ENCODE assay signal across 30 cellular contexts in genomic region chr18:42969366-42969765, GRCh38.
"Had no signal": no experiment of that assay in that cellular context is flagged by ENCODE, and none has a peak within 500 bp of the region (broad histone marks: within the 10 kb centered on the region; RNA-seq: fewer than 3 reads in every experiment).

No MANE protein-coding gene starts in this region.

- ATAC-seq: activated CD8-positive, alpha-beta T cell treated with anti-CD3 and anti-CD28 coated beads for 36 hours; activated naive CD4-positive, alpha-beta T cell treated with anti-CD3 and anti-CD28 coated beads, Interleukin-2, amount 50 U/mL, for 72 hours; activated T-cell treated with anti-CD3 and anti-CD28 coated beads, Interleukin-2, amount 50 U/mL, for 4 hours; activated T-cell treated with anti-CD3 and anti-CD28 coated beads, Interleukin-2, amount 50 U/mL, for 72 hours; activated T-helper 17 cell treated with anti-CD3 and anti-CD28 coated beads, Interleukin-2, amount 50 U/mL, for 72 hours; body of pancreas had no signal

- DNase-seq: activated B cell treated with CpG ODN at 0.5 μM for 24 hours; activated CD4-positive, alpha-beta memory T cell treated with anti-CD3 and anti-CD28 coated beads for 36 hours; activated CD4-positive, alpha-beta T cell treated with anti-CD3 and anti-CD28 coated beads for 4 hours; activated CD4-positive, alpha-beta T cell treated with anti-CD3 and anti-CD28 coated beads, Interleukin-2, amount 10 ng/mL, durations not matched to agents 24 days and 14 days; activated CD4-positive, alpha-beta T cell treated with anti-CD3 and anti-CD28 coated beads, Interleukin-2, amount 50 U/mL, for 1 hour; activated CD4-positive, alpha-beta T cell treated with anti-CD3 and anti-CD28 coated beads, Interleukin-2, amount 50 U/mL, for 4 hours; activated CD4-positive, CD25-positive, alpha-beta regulatory T cell treated with anti-CD3 and anti-CD28 coated beads, Interleukin-2, amount 50 U/mL, for 72 hours; activated CD8-positive, alpha-beta memory T cell treated with anti-CD3 and anti-CD28 coated beads, Interleukin-2, amount 50 U/mL, for 4 hours; activated CD8-positive, alpha-beta T cell treated with anti-CD3 and anti-CD28 coated beads for 36 hours; activated effector memory CD4-positive, alpha-beta T cell treated with anti-CD3 and anti-CD28 coated beads, Interleukin-2, amount 50 U/mL, for 16 hours; activated gamma-delta T cell treated with Interleukin-2 at 50 U/mL for 16 hours; activated naive CD4-positive, alpha-beta T cell; activated naive CD4-positive, alpha-beta T cell treated with anti-CD3 and anti-CD28 coated beads for 36 hours; activated naive CD4-positive, alpha-beta T cell treated with anti-CD3 and anti-CD28 coated beads, Interleukin-2, amount 50 U/mL, for 16 hours; activated naive CD8-positive, alpha-beta T cell treated with anti-CD3 and anti-CD28 coated beads for 36 hours; activated T-cell treated with anti-CD3 and anti-CD28 coated beads for 4 hours; activated T-cell treated with anti-CD3 and anti-CD28 coated beads, Interleukin-2, amount 50 U/mL, for 1 hour; activated T-cell treated with anti-CD3 and anti-CD28 coated beads, Interleukin-2, amount 50 U/mL, for 4 hours; activated T-cell treated with anti-CD3 and anti-CD28 coated beads, Interleukin-2, amount 50 U/mL, for 72 hours; adrenal gland; amniotic stem cell; aorta; body of pancreas; brain microvascular endothelial cell; central memory CD4-positive, alpha-beta T cell; T-helper 1 cell; T-helper 2 cell; T-helper 9 cell had no signal
